In the genomic region with DNA sequence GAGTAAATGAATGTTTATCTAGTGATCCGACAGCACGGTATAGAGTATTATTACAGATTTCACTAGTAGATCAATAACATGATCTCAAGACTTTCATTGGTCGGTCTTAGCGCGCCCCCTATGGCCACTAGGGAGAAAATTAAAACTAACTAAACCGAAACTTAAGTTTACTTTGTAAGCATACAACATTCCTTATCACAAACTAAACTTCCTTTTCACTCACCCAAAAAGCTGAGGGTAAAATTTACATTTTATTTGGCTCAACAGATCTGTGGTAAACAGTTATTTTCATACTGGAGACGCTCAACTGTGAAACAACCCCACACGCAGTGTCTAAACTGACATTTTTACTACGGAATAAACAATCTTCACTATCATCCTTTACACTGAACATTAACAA, we compare ENCODE assay signal across 8 cellular contexts.
DNase-seq lines count a peak whose midpoint lies in the region; ATAC-seq, FAIRE-seq and TF ChIP-seq lines count a peak whose summit lies in the region.

No MANE protein-coding gene starts in this region.

- H3K4me1 Mint-ChIP-seq in GM23338: peaks cover 4% of the 10 kb centered on the region

- WGBS in K562 (ENCODE audit: insufficient coverage, low coverage, missing lambda C conversion rate): 7% methylated on average over 9 of the region's 9 CpGs
- 24 to 39% (median 33%) methylated on average over 9 of the region's 9 CpGs for WGBS in ovary, 3 donors

- H3K9me2 ChIP-seq in GM23338 (ENCODE audit: insufficient read depth): no peaks in the 10 kb centered on the region

- in situ Hi-C loops in K562 (cut with MboI): loop anchor here (25.0 kb wide), 1 partner anchor 796 kb away; a partner anchor contains a TSS

- peak overlapping the region; percentile 77 for H3K4me3 Mint-ChIP-seq in GM23338

- BruUV-seq in K562 (replicated peaks; lab: Mats Ljungman, UMichigan): no TSS peak

- H3K4me3 ChIP-seq in GM23338 (peak overlapping the region; percentile 53), K562 (0 out of 2 replicates have a peak overlapping the region, but pooled peaks have one; percentile 17), lower lobe of right lung (no peak overlapping the region), ovary (no peak overlapping the region)

- H3K36me3 ChIP-seq in GM23338 (ENCODE audit: insufficient read depth): no peaks in the 10 kb centered on the region
- H3K36me3 ChIP-seq in K562 (ENCODE audit: control insufficient read depth, insufficient read depth, low read length): no peaks in the 10 kb centered on the region
- no peaks in the 10 kb centered on the region for H3K36me3 ChIP-seq in lower lobe of right lung
- no peaks in the 10 kb centered on the region for H3K36me3 ChIP-seq in ovary

- H3F3A ChIP-seq in GM23338 (replicated peaks; ENCODE audit: low read depth): no peaks in the 10 kb centered on the region; the same call in 1 of the 2 replicates

- intact Hi-C loops in K562 (cut with micrococcal nuclease) (loop anchor here (1.0 to 5.0 kb wide), 3 partner anchors 386 to 813 kb away; no protein-coding TSS in a partner anchor), lower lobe of right lung (cut with DNase I) (loop anchor here (5.0 kb wide), 1 partner anchor 741 kb away; no protein-coding TSS in a partner anchor), ovary (cut with DNase I) (no loop called here)

- CTCF ChIA-PET in K562 (lab: Yijun Ruan, JAX; ENCODE audit: low intra/inter-chr PET ratio): interaction anchor here (1.5 kb wide), 2 partner anchors 742 to 813 kb away, joined by 4 to 9 read pairs; no protein-coding TSS in a partner anchor

- peaks cover 3% of the 10 kb centered on the region; the same call in 2 of the 3 replicates for H3K9me3 Mint-ChIP-seq in GM23338

- 0 out of 2 replicates have a peak overlapping the region, but pooled peaks have one; percentile 3 for H3K27ac Mint-ChIP-seq in GM23338

- H3K36me3 Mint-ChIP-seq in GM23338 (ENCODE audit: low read depth): peaks cover 14% of the 10 kb centered on the region; the same call in 2 of the 3 replicates

- TF ChIP-seq EP300 in K562 (IDR thresholded peaks at IDR 0.05; ENCODE audit: low read length): no peak
- no peak for TF ChIP-seq EP300 in ovary (IDR thresholded peaks at IDR 0.05)

- no peak for FAIRE-seq in K562 (lab: Jason Lieb, UNC)

- H3K27me3 ChIP-seq in GM23338 (ENCODE audit: insufficient read depth) (no peaks in the 10 kb centered on the region), K562 (ENCODE audit: control insufficient read depth in 2 of 2, insufficient read depth in 2 of 2, low read length in 2 of 2) (no peaks in the 10 kb centered on the region), lower lobe of right lung (ENCODE audit: low read depth) (no peaks in the 10 kb centered on the region), ovary (no peaks in the 10 kb centered on the region)

- H3K4me1 ChIP-seq in GM23338 (ENCODE audit: insufficient read depth): no peaks in the 10 kb centered on the region
- peaks cover 0 to 6% of the 10 kb centered on the region in 2 experiments; a peak in 1 of 5 replicates for H3K4me1 ChIP-seq in K562 (replicated peaks in 1 of 2; ENCODE audit: control insufficient read depth in 2 of 2, insufficient read depth in 2 of 2, low read length in 2 of 2)
- H3K4me1 ChIP-seq in lower lobe of right lung: no peaks in the 10 kb centered on the region
- no peaks in the 10 kb centered on the region for H3K4me1 ChIP-seq in ovary (ENCODE audit: insufficient read depth)

- peak overlapping the region in 1 of 2 experiments; percentile 38; a peak in 2 of 4 replicates for H3K9ac ChIP-seq in K562 (ENCODE audit: insufficient read depth in 1 of 2, low read depth in 2 of 2, low read length in 2 of 2)

- ATAC-seq in GM23338 (peak; percentile 18), K562 (peak; percentile 60; the same call in 2 of the 3 replicates), lower lobe of right lung (peak in 1 of 2 donors; percentile 44)

- no peaks in the 10 kb centered on the region for H3K9me1 ChIP-seq in K562 (ENCODE audit: control insufficient read depth, insufficient read depth, low read length)

- H4K20me1 ChIP-seq in GM23338 (replicated peaks; ENCODE audit: insufficient read depth) (no peaks in the 10 kb centered on the region), K562 (replicated peaks; ENCODE audit: control insufficient read depth, insufficient read depth, low read length) (no peaks in the 10 kb centered on the region)

- TF ChIP-seq POLR2A in K562 (conservative IDR thresholded peaks at IDR 0.05): no peak
- TF ChIP-seq POLR2A in ovary (IDR thresholded peaks at IDR 0.05): no peak

- no peak overlapping the region for H2AFZ ChIP-seq in GM23338
- H2AFZ ChIP-seq in K562 (ENCODE audit: low read depth, low read length): peak overlapping the region; percentile 81

- H3K79me2 ChIP-seq in GM23338 (replicated peaks; ENCODE audit: insufficient read depth) (peaks cover 47% of the 10 kb centered on the region), K562 (ENCODE audit: control insufficient read depth, insufficient read depth, low read length) (no peaks in the 10 kb centered on the region)

- TF ChIP-seq RAD21 in K562 (CRISPR knock-in tag; conservative IDR thresholded peaks at IDR 0.05 in 1 of 2, IDR thresholded peaks at IDR 0.05 in 1 of 2): peak; percentile 79 to 80

- H3K4me2 ChIP-seq in GM23338 (peak overlapping the region; percentile 76), K562 (ENCODE audit: insufficient read depth, low read length) (peak overlapping the region; percentile 43)

- no peak overlapping the region for H3K27ac ChIP-seq in GM23338 (ENCODE audit: low read depth)
- no peak overlapping the region for H3K27ac ChIP-seq in K562 (ENCODE audit: extremely low read depth, low read depth, low read length)
- H3K27ac ChIP-seq in lower lobe of right lung: no peak overlapping the region
- H3K27ac ChIP-seq in ovary: no peak overlapping the region

- H3K27me3 Mint-ChIP-seq in GM23338 (ENCODE audit: insufficient read depth, low read depth, poor library complexity): peaks cover 5% of the 10 kb centered on the region

- TF ChIP-seq CTCF in GM23338 (conservative IDR thresholded peaks at IDR 0.05; ENCODE audit: low read depth in 2 of 2) (peak; percentile 83 to 96), K562 (IDR thresholded peaks at IDR 0.05 in 2 of 3, conservative IDR thresholded peaks at IDR 0.05 in 1 of 3; ENCODE audit: insufficient read depth in 2 of 3, low read depth in 1 of 3, low read length in 3 of 3) (peak; percentile 15 to 70 (median 48); a peak in 4 of 6 replicates), lower lobe of right lung (IDR thresholded peaks at IDR 0.05) (peak; percentile 56), ovary (IDR thresholded peaks at IDR 0.05) (no peak)

- no peaks in the 10 kb centered on the region for H3K9me3 ChIP-seq in K562 (replicated peaks; ENCODE audit: control insufficient read depth, insufficient read depth, low read depth, low read length)
- H3K9me3 ChIP-seq in lower lobe of right lung: no peaks in the 10 kb centered on the region
- no peaks in the 10 kb centered on the region for H3K9me3 ChIP-seq in ovary

- peak; percentile 30 for DNase-seq in activated CD4-positive, alpha-beta T cell treated with anti-CD3 and anti-CD28 coated beads for 48 hours
- no peak for DNase-seq in activated CD4-positive, alpha-beta T cell treated with anti-CD3 and anti-CD28 coated beads for 1 hour
- peak; percentile 75 for DNase-seq in GM23338 (ENCODE audit: low spot score)
- peak; percentile 51 for DNase-seq in NAMALWA (ENCODE audit: low spot score)
- peak; percentile 8 to 44 (median 16) for DNase-seq in K562 (ENCODE audit: extremely low read depth in 1 of 4, low spot score in 3 of 4)
- peak; percentile 43 for DNase-seq in lower lobe of right lung
- DNase-seq in ovary: no peak
- no peak for DNase-seq in activated naive CD4-positive, alpha-beta T cell (lab: John Stamatoyannopoulos, UW)

- POLR2A ChIA-PET in K562 (lab: Yijun Ruan, JAX): no interaction called here

TF ChIP-seq in GM23338, 12 proteins besides CTCF, POLR2A, EP300 and RAD21 (continues in another document):
- TF ChIP-seq NANOG (IDR thresholded peaks at IDR 0.05; ENCODE audit: borderline replicate concordance): no peak
- TF ChIP-seq EZH2 (IDR thresholded peaks at IDR 0.05; ENCODE audit: low read depth, unreplicated experiment): no peak
- TF ChIP-seq, protein P1, sequence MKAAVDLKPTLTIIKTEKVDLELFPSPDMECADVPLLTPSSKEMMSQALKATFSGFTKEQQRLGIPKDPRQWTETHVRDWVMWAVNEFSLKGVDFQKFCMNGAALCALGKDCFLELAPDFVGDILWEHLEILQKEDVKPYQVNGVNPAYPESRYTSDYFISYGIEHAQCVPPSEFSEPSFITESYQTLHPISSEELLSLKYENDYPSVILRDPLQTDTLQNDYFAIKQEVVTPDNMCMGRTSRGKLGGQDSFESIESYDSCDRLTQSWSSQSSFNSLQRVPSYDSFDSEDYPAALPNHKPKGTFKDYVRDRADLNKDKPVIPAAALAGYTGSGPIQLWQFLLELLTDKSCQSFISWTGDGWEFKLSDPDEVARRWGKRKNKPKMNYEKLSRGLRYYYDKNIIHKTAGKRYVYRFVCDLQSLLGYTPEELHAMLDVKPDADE (IDR thresholded peaks at IDR 0.05): no peak
- no peak for TF ChIP-seq ZNF114 (CRISPR knock-in tag; IDR thresholded peaks at IDR 0.05)
- TF ChIP-seq STAT1 (IDR thresholded peaks at IDR 0.05; ENCODE audit: unreplicated experiment): no peak

TF ChIP-seq in K562, 482 proteins besides CTCF, POLR2A, EP300 and RAD21:
- TF ChIP-seq LEF1 (IDR thresholded peaks at IDR 0.05) (no peak), BRD9 (IDR thresholded peaks at IDR 0.05; ENCODE audit: low read depth, partially characterized antibody) (no peak)
- TF ChIP-seq, protein P2, sequence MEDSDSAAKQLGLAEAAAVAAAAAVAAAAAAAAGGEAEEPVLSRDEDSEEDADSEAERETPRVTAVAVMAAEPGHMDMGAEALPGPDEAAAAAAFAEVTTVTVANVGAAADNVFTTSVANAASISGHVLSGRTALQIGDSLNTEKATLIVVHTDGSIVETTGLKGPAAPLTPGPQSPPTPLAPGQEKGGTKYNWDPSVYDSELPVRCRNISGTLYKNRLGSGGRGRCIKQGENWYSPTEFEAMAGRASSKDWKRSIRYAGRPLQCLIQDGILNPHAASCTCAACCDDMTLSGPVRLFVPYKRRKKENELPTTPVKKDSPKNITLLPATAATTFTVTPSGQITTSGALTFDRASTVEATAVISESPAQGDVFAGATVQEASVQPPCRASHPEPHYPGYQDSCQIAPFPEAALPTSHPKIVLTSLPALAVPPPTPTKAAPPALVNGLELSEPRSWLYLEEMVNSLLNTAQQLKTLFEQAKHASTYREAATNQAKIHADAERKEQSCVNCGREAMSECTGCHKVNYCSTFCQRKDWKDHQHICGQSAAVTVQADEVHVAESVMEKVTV (CRISPR knock-in tag; IDR thresholded peaks at IDR 0.05): peak; percentile 65

Comparison
In these comparisons a context has a peak if more than half of its experiments do, and no peak if none do; other contexts are left out.
1. DNase-seq: peak in activated CD4-positive, alpha-beta T cell treated with anti-CD3 and anti-CD28 coated beads for 48 hours (single experiment), GM23338 (single experiment), NAMALWA (single experiment), K562 (4 of 4) and lower lobe of right lung (single experiment); none in activated CD4-positive, alpha-beta T cell treated with anti-CD3 and anti-CD28 coated beads for 1 hour (single experiment), ovary (0 of 5) and activated naive CD4-positive, alpha-beta T cell (0 of 4).
2. H3K4me3 ChIP-seq: peak in GM23338 (single experiment) and K562 (single experiment); none in lower lobe of right lung (single experiment) and ovary (single experiment).
3. CTCF ChIP-seq: peak in GM23338 (2 of 2), K562 (3 of 3) and lower lobe of right lung (single experiment); none in ovary (0 of 3).
4. intact Hi-C loops: an anchor here in K562 (1.0 to 5.0 kb wide) and lower lobe of right lung (5.0 kb wide); none called in ovary.